ENCODE assay signal across 18 cellular contexts in the genomic region with DNA sequence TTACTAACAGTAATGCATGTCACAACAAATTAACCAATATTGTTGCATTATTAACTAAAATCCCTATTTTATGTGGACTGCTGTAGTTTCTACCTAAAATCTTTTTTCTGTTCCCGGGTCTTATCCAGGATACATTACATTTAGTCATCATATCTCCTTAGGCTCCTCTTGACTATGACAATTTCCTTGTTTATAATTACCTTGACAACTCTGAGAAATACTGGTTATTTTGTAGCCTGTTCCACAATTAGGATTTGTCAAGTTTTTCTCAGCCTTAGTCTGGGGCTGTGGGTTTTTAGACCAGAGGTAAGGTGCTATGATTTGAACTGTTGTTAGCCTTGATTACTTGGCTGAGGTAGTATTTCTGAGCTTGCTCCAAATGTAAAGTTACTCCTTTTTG.
DNase-seq lines count a peak whose midpoint lies in the region; ATAC-seq and TF ChIP-seq lines count a peak whose summit lies in the region.
"Had no signal": no experiment of that assay in that cellular context is flagged by ENCODE, and none has a peak within 500 bp of the region (broad histone marks: within the 10 kb centered on the region; RNA-seq: fewer than 3 reads in every experiment).

No MANE protein-coding gene starts in this region.

- POLR2A ChIA-PET in HEK293 (lab: Yijun Ruan, JAX), result interaction anchor here (1.1 kb wide), 1 partner anchor 9 kb away, joined by 3 read pairs; no protein-coding TSS in a partner anchor

- peaks cover 75% of the 10 kb centered on the region for H4K20me1 ChIP-seq in DND-41 (ENCODE audit: insufficient read depth, low read length)

- DNase-seq in DND-41, result no peak
- no peak for DNase-seq in SK-N-MC (ENCODE audit: low read depth, low spot score)
- peak; percentile 35 for DNase-seq in kidney tubule cell (ENCODE audit: low spot score)
- no peak for DNase-seq in NCI-H774 (lab: John Stamatoyannopoulos, UW)
- DNase-seq: activated CD4-positive, alpha-beta T cell treated with anti-CD3 and anti-CD28 coated beads for 36 hours; anterior cingulate cortex; cortex of kidney; DMS79 treated with DMSO at 0.1 percent for 48 hours; esophagus squamous epithelium; Kasumi-1; left colon; NCI-H2029; posterior cingulate gyrus; stimulated activated CD4-positive, alpha-beta T cell treated with anti-CD3 and anti-CD28 coated beads, Interleukin-12 subunit alpha, Interleukin-12 subunit beta, amount 100 ng/mL, for 4 hours had no signal

- peaks cover 94% of the 10 kb centered on the region for H3K79me2 ChIP-seq in DND-41 (ENCODE audit: insufficient read depth, low read length)

- no peaks in the 10 kb centered on the region for H3K27me3 ChIP-seq in DND-41 (ENCODE audit: insufficient read depth, low read length, poor library complexity)
- H3K27me3 ChIP-seq: esophagus squamous epithelium had no signal

- no peak for ATAC-seq in DND-41 (ENCODE audit: insufficient read depth, low read depth)
- ATAC-seq in GM19467 (IDR thresholded peaks at IDR 0.05; ENCODE audit: unreplicated experiment), result no peak
- ATAC-seq in GM18873 (IDR thresholded peaks at IDR 0.05; ENCODE audit: low FRiP score, unreplicated experiment), result no peak
- ATAC-seq: activated CD4-positive, alpha-beta T cell treated with anti-CD3 and anti-CD28 coated beads for 36 hours; HCT116; left colon had no signal

- CTCF ChIA-PET in HEK293 (lab: Yijun Ruan, JAX), result interaction anchor here (0.6 kb wide), 2 partner anchors 21 to 1889 kb away, joined by 4 to 5 read pairs; no protein-coding TSS in a partner anchor

- H3K9ac ChIP-seq in DND-41 (ENCODE audit: low read depth, low read length), result peak overlapping the region; percentile 100
- no peak overlapping the region for H3K9ac ChIP-seq in SK-N-MC (ENCODE audit: insufficient read length)

- H3K36me3 ChIP-seq in DND-41 (ENCODE audit: insufficient read depth, low read length) (peaks cover 81% of the 10 kb centered on the region), HEK293 (ENCODE audit: control insufficient read depth in 2 of 2, insufficient read depth in 1 of 2, low read length in 2 of 2) (peaks cover 25 to 70% of the 10 kb centered on the region in 2 experiments), SK-N-MC (ENCODE audit: insufficient read depth, low read length) (peaks cover 73% of the 10 kb centered on the region)

- peaks cover 66% of the 10 kb centered on the region for H3K4me1 ChIP-seq in DND-41 (ENCODE audit: insufficient read depth, low read length)
- H3K4me1 ChIP-seq in HEK293 (ENCODE audit: control insufficient read depth, insufficient read depth, low read length), result peaks cover 4% of the 10 kb centered on the region; the same call in 1 of the 2 replicates

- TF ChIP-seq CTCF in DND-41 (IDR thresholded peaks at IDR 0.05; ENCODE audit: borderline replicate concordance, extremely low read depth, low read length, poor library complexity, severe bottlenecking) (no peak), HEK293 (tag by site-specific recombination; IDR thresholded peaks at IDR 0.05) (no peak)

- H3K27ac ChIP-seq in DND-41 (ENCODE audit: low read length) (no peak overlapping the region; the same call in 1 of the 2 replicates), HEK293 (ENCODE audit: extremely low read depth, low read depth, low read length) (no peak overlapping the region), SK-N-MC (no peak overlapping the region)
- H3K27ac ChIP-seq: esophagus squamous epithelium had no signal

- H3K4me3 ChIP-seq in DND-41 (ENCODE audit: low read depth in 1 of 2, low read length in 2 of 2), result peak overlapping the region in 1 of 2 experiments; percentile 79; a peak in 2 of 4 replicates
- H3K4me3 ChIP-seq in HEK293 (ENCODE audit: low read depth, low read length), result peak overlapping the region; percentile 4
- H3K4me3 ChIP-seq in SK-N-MC, result peak overlapping the region; percentile 81
- H3K4me3 ChIP-seq: esophagus squamous epithelium had no signal

- H3K9me3 ChIP-seq in DND-41 (ENCODE audit: insufficient read depth, low read length, severe bottlenecking), result no peaks in the 10 kb centered on the region
- no peaks in the 10 kb centered on the region for H3K9me3 ChIP-seq in HEK293 (ENCODE audit: control insufficient read depth, insufficient read depth, low read depth, low read length)
- H3K9me3 ChIP-seq in SK-N-MC (ENCODE audit: low read depth, low read length), result 0 out of 2 replicates have a peak, but pooled peaks cover 2% of the 10 kb centered on the region
- H3K9me3 ChIP-seq: esophagus squamous epithelium had no signal

- peak overlapping the region; percentile 63 for H3K4me2 ChIP-seq in DND-41 (ENCODE audit: insufficient read depth, low read length)

- no peak overlapping the region for H2AFZ ChIP-seq in DND-41 (ENCODE audit: low read depth, low read length)

TF ChIP-seq in HEK293, 187 proteins besides CTCF, POLR2A, EP300 and RAD21:
- TF ChIP-seq ZNF391 (tag by site-specific recombination; IDR thresholded peaks at IDR 0.05; ENCODE audit: borderline replicate concordance, low read depth) (no peak), ZFP3 (tag by site-specific recombination; IDR thresholded peaks at IDR 0.05; ENCODE audit: low read depth) (no peak)
- TF ChIP-seq, protein P1, sequence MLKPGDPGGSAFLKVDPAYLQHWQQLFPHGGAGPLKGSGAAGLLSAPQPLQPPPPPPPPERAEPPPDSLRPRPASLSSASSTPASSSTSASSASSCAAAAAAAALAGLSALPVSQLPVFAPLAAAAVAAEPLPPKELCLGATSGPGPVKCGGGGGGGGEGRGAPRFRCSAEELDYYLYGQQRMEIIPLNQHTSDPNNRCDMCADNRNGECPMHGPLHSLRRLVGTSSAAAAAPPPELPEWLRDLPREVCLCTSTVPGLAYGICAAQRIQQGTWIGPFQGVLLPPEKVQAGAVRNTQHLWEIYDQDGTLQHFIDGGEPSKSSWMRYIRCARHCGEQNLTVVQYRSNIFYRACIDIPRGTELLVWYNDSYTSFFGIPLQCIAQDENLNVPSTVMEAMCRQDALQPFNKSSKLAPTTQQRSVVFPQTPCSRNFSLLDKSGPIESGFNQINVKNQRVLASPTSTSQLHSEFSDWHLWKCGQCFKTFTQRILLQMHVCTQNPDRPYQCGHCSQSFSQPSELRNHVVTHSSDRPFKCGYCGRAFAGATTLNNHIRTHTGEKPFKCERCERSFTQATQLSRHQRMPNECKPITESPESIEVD (tag by site-specific recombination; IDR thresholded peaks at IDR 0.05), result peak; percentile 50; the same call in 1 of the 2 replicates
